In genomic region chr19:46716013-46716671, GRCh38 we compare ENCODE assay signal across 1 cellular context.
TF ChIP-seq lines count a peak whose summit lies in the region.

No MANE protein-coding gene starts in this region.

TF ChIP-seq in GM12878, 131 proteins besides CTCF, POLR2A, EP300 and RAD21:
- TF ChIP-seq HSF1 (IDR thresholded peaks at IDR 0.05; ENCODE audit: low read depth, low read length), result no peak
- TF ChIP-seq ESRRA (IDR thresholded peaks at IDR 0.05; ENCODE audit: low read length), result no peak
- TF ChIP-seq MXI1 (IDR thresholded peaks at IDR 0.05; ENCODE audit: low read depth, low read length), result no peak
- TF ChIP-seq NBN (IDR thresholded peaks at IDR 0.05), result no peak
- TF ChIP-seq STAT3 (IDR thresholded peaks at IDR 0.05; ENCODE audit: low read depth, low read length), result no peak
- no peak for TF ChIP-seq USF1 (IDR thresholded peaks at IDR 0.05; ENCODE audit: borderline replicate concordance, extremely low read length, insufficient read depth, low read depth, low read length)
- 0 out of 3 replicates have a peak, but pooled peaks of 1 of the 2 experiments have one; percentile 12 for TF ChIP-seq EGR1 (IDR thresholded peaks at IDR 0.05; ENCODE audit: borderline replicate concordance in 1 of 2, low read depth in 2 of 2, low read length in 2 of 2)
- TF ChIP-seq FOS (IDR thresholded peaks at IDR 0.05; ENCODE audit: borderline replicate concordance, extremely low read depth, insufficient read length), result no peak
- TF ChIP-seq HDGF (IDR thresholded peaks at IDR 0.05), result no peak
- 0 out of 2 replicates have a peak, but pooled peaks have one; percentile 22 for TF ChIP-seq IKZF1 (conservative IDR thresholded peaks at IDR 0.05)
- no peak; the same call in 1 of the 2 replicates for TF ChIP-seq GATAD2B (conservative IDR thresholded peaks at IDR 0.05; ENCODE audit: low read depth)
- no peak for TF ChIP-seq FOXM1 (IDR thresholded peaks at IDR 0.05; ENCODE audit: low read depth, low read length)
- no peak for TF ChIP-seq BHLHE40 (IDR thresholded peaks at IDR 0.05; ENCODE audit: borderline replicate concordance in 1 of 2, low read depth in 2 of 2, low read length in 1 of 2)
- no peak for TF ChIP-seq MEF2B (IDR thresholded peaks at IDR 0.05; ENCODE audit: partially characterized antibody, poor library complexity, severe bottlenecking)
